16 cellular contexts compared by ENCODE assay signal in the genomic region with DNA sequence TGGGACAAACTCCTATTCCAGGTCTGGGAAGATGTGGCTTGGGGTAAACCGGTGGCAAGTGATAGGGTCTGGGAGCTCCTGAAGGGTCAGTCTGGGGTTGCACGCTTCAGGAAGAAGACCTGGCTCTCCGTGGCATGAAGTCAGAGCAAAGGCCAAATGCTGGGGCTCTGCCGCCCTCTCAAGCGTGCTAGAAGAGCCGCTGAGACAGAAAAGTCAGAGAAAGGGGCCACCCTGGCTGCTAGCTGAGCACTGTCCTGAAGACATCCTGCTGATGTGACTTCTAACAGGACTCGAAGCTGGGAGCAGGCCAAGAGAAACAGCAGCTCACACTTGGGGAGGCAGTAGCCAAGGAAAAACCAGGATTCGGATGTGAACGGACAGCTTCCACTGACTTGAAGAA.
DNase-seq lines count a peak whose midpoint lies in the region; ATAC-seq and TF ChIP-seq lines count a peak whose summit lies in the region.
"Had no signal": no experiment of that assay in that cellular context is flagged by ENCODE, and none has a peak within 500 bp of the region (broad histone marks: within the 10 kb centered on the region; RNA-seq: fewer than 3 reads in every experiment).

No MANE protein-coding gene starts in this region.

- no peak overlapping the region for H3K27ac Mint-ChIP-seq in activated naive CD4-positive, alpha-beta T cell treated with anti-CD3 and anti-CD28 coated beads, Interleukin-2, amount 50 U/mL, for 72 hours
- H3K27ac Mint-ChIP-seq: CD4-positive, alpha-beta T cell had no signal

- H3K9me3 Mint-ChIP-seq in activated naive CD4-positive, alpha-beta T cell treated with anti-CD3 and anti-CD28 coated beads, Interleukin-2, amount 50 U/mL, for 72 hours: peaks cover 0 to 7% of the 10 kb centered on the region in 2 donors
- H3K9me3 Mint-ChIP-seq: CD4-positive, alpha-beta T cell had no signal

- no peak for ATAC-seq in activated naive CD4-positive, alpha-beta T cell treated with anti-CD3 and anti-CD28 coated beads, Interleukin-2, amount 50 U/mL, for 72 hours
- ATAC-seq: A549, GM12878, HepG2 had no signal

- peak; percentile 12 for DNase-seq in activated effector memory CD4-positive, alpha-beta T cell treated with anti-CD3 and anti-CD28 coated beads, Interleukin-2, amount 50 U/mL, for 16 hours
- DNase-seq in activated effector memory CD4-positive, alpha-beta T cell treated with Interleukin-2 at 50 U/mL for 16 hours: no peak
- DNase-seq in choroid plexus epithelial cell (ENCODE audit: low read depth) (peak; percentile 26), fibroblast of mammary gland (ENCODE audit: low read depth) (peak; percentile 1), ureter (ENCODE audit: low spot score) (peak; percentile 7), NCI-H526 treated with DMSO at 0.1 percent for 48 hours (lab: John Stamatoyannopoulos, UW) (no peak), medulla oblongata (ENCODE audit: extremely low spot score) (no peak)
- no peak for DNase-seq in activated naive CD4-positive, alpha-beta T cell treated with anti-CD3 and anti-CD28 coated beads, Interleukin-2, amount 50 U/mL, for 72 hours (ENCODE audit: low spot score in 2 of 2)
- DNase-seq: AML-193; CD4-positive, alpha-beta T cell; DMS79 treated with DMSO at 0.1 percent for 48 hours; GF-D8 had no signal

- no peak overlapping the region for H3K4me3 ChIP-seq in choroid plexus epithelial cell (ENCODE audit: low read depth, low read length)
- no peak overlapping the region for H3K4me3 ChIP-seq in fibroblast of mammary gland (ENCODE audit: control insufficient read depth, low read depth, low read length)
- H3K4me3 ChIP-seq: A549, GM12878, HAP-1 had no signal

- no peaks in the 10 kb centered on the region for H3K36me3 Mint-ChIP-seq in activated naive CD4-positive, alpha-beta T cell treated with anti-CD3 and anti-CD28 coated beads, Interleukin-2, amount 50 U/mL, for 72 hours

- TF ChIP-seq CTCF in choroid plexus epithelial cell (conservative IDR thresholded peaks at IDR 0.05; ENCODE audit: low read depth, low read length): no peak
- TF ChIP-seq CTCF in fibroblast of mammary gland (conservative IDR thresholded peaks at IDR 0.05; ENCODE audit: control insufficient read depth, insufficient read depth, low read depth, low read length): no peak

Comparison
In these comparisons a context has a peak if more than half of its experiments do, and no peak if none do; other contexts are left out.
1. DNase-seq: peak in activated effector memory CD4-positive, alpha-beta T cell treated with anti-CD3 and anti-CD28 coated beads, Interleukin-2, amount 50 U/mL, for 16 hours (single experiment), choroid plexus epithelial cell (single experiment), fibroblast of mammary gland (single experiment) and ureter (single experiment); none in activated effector memory CD4-positive, alpha-beta T cell treated with Interleukin-2 at 50 U/mL for 16 hours (single experiment), NCI-H526 treated with DMSO at 0.1 percent for 48 hours (single experiment), activated naive CD4-positive, alpha-beta T cell treated with anti-CD3 and anti-CD28 coated beads, Interleukin-2, amount 50 U/mL, for 72 hours (0 of 2) and medulla oblongata (single experiment).